8 cellular contexts compared by ENCODE assay signal in genomic region chr16:30659507-30660423, GRCh38. TPM values are rescaled to one million over a fixed set of nuclear protein-coding genes. Genes with fewer than 3 reads are reported as not detected.
DNase-seq lines count a peak whose midpoint lies in the region; ATAC-seq and TF ChIP-seq lines count a peak whose summit lies in the region.

No MANE protein-coding gene starts in this region.

- peak overlapping the region; percentile 98 to 99 for H3K9ac ChIP-seq in mucosa of rectum (ENCODE audit: low read depth in 1 of 2, low read length in 2 of 2)
- peak overlapping the region; percentile 98 to 100 for H3K9ac ChIP-seq in stomach smooth muscle (ENCODE audit: low read length in 2 of 2)

- H3K9me3 Mint-ChIP-seq in activated CD4-positive, alpha-beta T cell treated with anti-CD3 and anti-CD28 coated beads, Interleukin-2, amount 10 ng/mL, durations not matched to agents 24 days and 14 days = no peaks in the 10 kb centered on the region

- TF ChIP-seq CTCF in 22Rv1 (IDR thresholded peaks at IDR 0.05) (no peak), HFF-Myc (IDR thresholded peaks at IDR 0.05; ENCODE audit: low read depth, low read length, missing control alignments) (no peak)

- H3K36me3 ChIP-seq in mucosa of rectum (ENCODE audit: control insufficient read depth in 2 of 2, insufficient read depth in 2 of 2, low read length in 2 of 2) (peaks cover 34 to 46% of the 10 kb centered on the region in 2 donors), stomach smooth muscle (ENCODE audit: control insufficient read depth in 2 of 2, insufficient read depth in 2 of 2, low read length in 2 of 2) (peaks cover 39 to 40% of the 10 kb centered on the region in 2 donors)

- H3K27me3 ChIP-seq in mucosa of rectum (ENCODE audit: control insufficient read depth in 2 of 2, insufficient read depth in 2 of 2, low read length in 2 of 2) (no peaks in the 10 kb centered on the region), stomach smooth muscle (ENCODE audit: control insufficient read depth in 1 of 2, insufficient read depth in 2 of 2, low read length in 2 of 2) (no peaks in the 10 kb centered on the region)

- no peak for ATAC-seq in GM19467 (IDR thresholded peaks at IDR 0.05; ENCODE audit: unreplicated experiment)

- H3K36me3 Mint-ChIP-seq in activated CD4-positive, alpha-beta T cell treated with anti-CD3 and anti-CD28 coated beads, Interleukin-2, amount 10 ng/mL, durations not matched to agents 24 days and 14 days (ENCODE audit: low read depth) = peaks cover 64% of the 10 kb centered on the region

- H3K4me1 ChIP-seq in mucosa of rectum (ENCODE audit: control insufficient read depth in 2 of 2, insufficient read depth in 2 of 2, low read length in 2 of 2) (peaks cover 39 to 42% of the 10 kb centered on the region in 2 donors), stomach smooth muscle (ENCODE audit: control insufficient read depth, insufficient read depth, low read length) (peaks cover 48% of the 10 kb centered on the region)

- no peak for DNase-seq in HFF-Myc (ENCODE audit: extremely low read depth, low read depth)
- peak; percentile 83 for DNase-seq in activated CD4-positive, alpha-beta T cell treated with anti-CD3 and anti-CD28 coated beads, Interleukin-2, amount 10 ng/mL, durations not matched to agents 24 days and 14 days
- peak; percentile 50 for DNase-seq in effector CD8-positive, alpha-beta T cell (lab: John Stamatoyannopoulos, UW)
- no peak for DNase-seq in NCI-H1417 treated with DMSO at 0.1 percent for 48 hours (lab: John Stamatoyannopoulos, UW)

- H3K9me3 ChIP-seq in mucosa of rectum (ENCODE audit: control insufficient read depth in 2 of 2, low read length in 2 of 2) = no peaks in the 10 kb centered on the region
- H3K9me3 ChIP-seq in stomach smooth muscle (ENCODE audit: control insufficient read depth in 2 of 2, low read length in 2 of 2) = no peaks in the 10 kb centered on the region

- H3K27ac ChIP-seq in 22Rv1 = peak overlapping the region; percentile 98
- H3K27ac ChIP-seq in mucosa of rectum (ENCODE audit: low read depth in 2 of 2, low read length in 2 of 2) = peak overlapping the region; percentile 100
- peak overlapping the region; percentile 99 for H3K27ac ChIP-seq in stomach smooth muscle (ENCODE audit: low read length)

- H3K4me1 Mint-ChIP-seq in activated CD4-positive, alpha-beta T cell treated with anti-CD3 and anti-CD28 coated beads, Interleukin-2, amount 10 ng/mL, durations not matched to agents 24 days and 14 days = peaks cover 41% of the 10 kb centered on the region

- intact Hi-C loops in activated CD4-positive, alpha-beta T cell treated with anti-CD3 and anti-CD28 coated beads, Interleukin-2, amount 10 ng/mL, durations not matched to agents 24 days and 14 days (cut with micrococcal nuclease) = loop anchor here (1.0 to 10.0 kb wide), 9 partner anchors 35 to 1215 kb away; partner anchors contain the start of genes CFAP119, HIRIP3, INO80E and PHKG2

- peak overlapping the region; percentile 99 for H3K4me3 Mint-ChIP-seq in activated CD4-positive, alpha-beta T cell treated with anti-CD3 and anti-CD28 coated beads, Interleukin-2, amount 10 ng/mL, durations not matched to agents 24 days and 14 days

- peak overlapping the region; percentile 97 for H3K27ac Mint-ChIP-seq in activated CD4-positive, alpha-beta T cell treated with anti-CD3 and anti-CD28 coated beads, Interleukin-2, amount 10 ng/mL, durations not matched to agents 24 days and 14 days

- no peaks in the 10 kb centered on the region for H3K27me3 Mint-ChIP-seq in activated CD4-positive, alpha-beta T cell treated with anti-CD3 and anti-CD28 coated beads, Interleukin-2, amount 10 ng/mL, durations not matched to agents 24 days and 14 days

- peak overlapping the region; percentile 87 for H3K4me3 ChIP-seq in HFF-Myc (replicated peaks; ENCODE audit: low read depth, low read length)
- H3K4me3 ChIP-seq in mucosa of rectum (ENCODE audit: low read length in 2 of 2) = peak overlapping the region; percentile 97 to 100
- peak overlapping the region; percentile 88 to 96 for H3K4me3 ChIP-seq in stomach smooth muscle (ENCODE audit: low read length in 2 of 2)

RNA-seq across cellular contexts. Expression of gene FBRS, which starts 1.5 kb away (rescaled TPM):
- 121 and 124 TPM in 2 replicates for total RNA-seq in activated CD4-positive, alpha-beta T cell treated with anti-CD3 and anti-CD28 coated beads, Interleukin-2, amount 10 ng/mL, durations not matched to agents 24 days and 14 days

RNA-seq across cellular contexts. Expression of gene PRR14, which starts 9.0 kb away (rescaled TPM):
- 82.2 and 86.7 TPM in 2 replicates for total RNA-seq in activated CD4-positive, alpha-beta T cell treated with anti-CD3 and anti-CD28 coated beads, Interleukin-2, amount 10 ng/mL, durations not matched to agents 24 days and 14 days

RNA-seq across cellular contexts. Expression of gene SRCAP, which starts 39.2 kb away (rescaled TPM):
- 90.4 and 91.6 TPM in 2 replicates for total RNA-seq in activated CD4-positive, alpha-beta T cell treated with anti-CD3 and anti-CD28 coated beads, Interleukin-2, amount 10 ng/mL, durations not matched to agents 24 days and 14 days

RNA-seq across cellular contexts. Expression of gene ZNF689, which starts 49.6 kb away (rescaled TPM):
- total RNA-seq in activated CD4-positive, alpha-beta T cell treated with anti-CD3 and anti-CD28 coated beads, Interleukin-2, amount 10 ng/mL, durations not matched to agents 24 days and 14 days = 14.0 and 14.6 TPM in 2 replicates

Comparison
In these comparisons a context has a peak if more than half of its experiments do, and no peak if none do; other contexts are left out.
1. DNase-seq: peak in activated CD4-positive, alpha-beta T cell treated with anti-CD3 and anti-CD28 coated beads, Interleukin-2, amount 10 ng/mL, durations not matched to agents 24 days and 14 days (single experiment) and effector CD8-positive, alpha-beta T cell (single experiment); none in HFF-Myc (single experiment) and NCI-H1417 treated with DMSO at 0.1 percent for 48 hours (single experiment).
2. Peak in every context shown above with its lines, with median percentiles within 50 percentile points of each other: H3K27ac ChIP-seq and H3K4me3 ChIP-seq.